In the genomic region with DNA sequence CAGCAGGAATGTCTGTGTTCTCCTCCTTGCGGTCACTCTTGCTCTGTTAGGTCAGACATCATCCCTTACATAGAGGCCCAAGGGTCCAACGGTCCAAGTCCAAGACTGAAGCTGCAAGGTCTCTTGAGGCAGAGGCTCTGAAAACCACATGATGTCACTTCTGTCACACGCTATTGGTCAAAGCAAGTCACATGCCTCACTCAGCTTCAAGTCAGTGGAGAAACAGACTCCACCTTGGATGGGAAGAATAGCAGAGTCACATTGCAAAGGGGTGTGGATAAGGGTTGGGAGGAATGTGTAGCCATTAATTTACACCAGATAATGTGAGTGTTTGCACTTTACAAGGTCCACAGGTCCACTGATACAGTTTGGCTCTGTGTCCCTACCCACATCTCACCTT, we compare ENCODE assay signal across 28 cellular contexts. TPM values are rescaled to one million over a fixed set of nuclear protein-coding genes. Genes with fewer than 3 reads are reported as not detected.
A peak's percentile ranks its signal among the peaks of the same experiment; 100 is the strongest.
DNase-seq lines count a peak whose midpoint lies in the region; ATAC-seq and TF ChIP-seq lines count a peak whose summit lies in the region.
"Had no signal": no experiment of that assay in that cellular context is flagged by ENCODE, and none has a peak within 500 bp of the region (broad histone marks: within the 10 kb centered on the region; RNA-seq: fewer than 3 reads in every experiment).

No MANE protein-coding gene starts in this region.

- H3K9me3 Mint-ChIP-seq in type B pancreatic cell (peaks cover 2% of the 10 kb centered on the region), chondrocyte (ENCODE audit: low read depth) (peaks cover 2% of the 10 kb centered on the region), CD14-positive monocyte (peaks cover 0 to 14% (median 6%) of the 10 kb centered on the region in 7 donors)

- ATAC-seq in esophagus mucosa, result peak; percentile 41
- ATAC-seq in left ventricle myocardium superior, result no peak
- ATAC-seq: activated T-helper 17 cell treated with anti-CD3 and anti-CD28 coated beads, Interleukin-2, amount 50 U/mL, for 72 hours; heart left ventricle had no signal

- intact Hi-C loops in left ventricle myocardium superior (cut with micrococcal nuclease), result no loop called here
- intact Hi-C loops in CD14-positive monocyte (cut with micrococcal nuclease), result no loop called here

- H3K27ac Mint-ChIP-seq in type B pancreatic cell (peak overlapping the region; percentile 62), chondrocyte (ENCODE audit: unreplicated experiment) (no peak overlapping the region), CD14-positive monocyte (no peak overlapping the region)
- H3K27ac Mint-ChIP-seq: activated CD4-positive, alpha-beta memory T cell treated with anti-CD3 and anti-CD28 coated beads for 36 hours; activated naive CD4-positive, alpha-beta T cell treated with anti-CD3 and anti-CD28 coated beads, Interleukin-2, amount 50 U/mL, for 24 hours; activated T-helper 17 cell treated with anti-CD3 and anti-CD28 coated beads, Interleukin-2, amount 50 U/mL, for 72 hours; T-helper 1 cell treated with Interleukin-12 subunit alpha and Interleukin-12 subunit beta and Interleukin-4 antibody, amounts not matched to agents 30 μg/mL and 1 μg/mL, for 36 hours had no signal

- H3K27me3 Mint-ChIP-seq in type B pancreatic cell (peaks cover 5% of the 10 kb centered on the region), chondrocyte (ENCODE audit: low read depth) (peaks cover 15% of the 10 kb centered on the region), CD14-positive monocyte (ENCODE audit: low read depth in 3 of 3) (peaks cover 0 to 7% (median 2%) of the 10 kb centered on the region in 3 donors)

- H3K4me3 Mint-ChIP-seq in type B pancreatic cell, result no peak overlapping the region
- no peak overlapping the region for H3K4me3 Mint-ChIP-seq in chondrocyte (ENCODE audit: unreplicated experiment)
- no peak overlapping the region for H3K4me3 Mint-ChIP-seq in CD14-positive monocyte
- H3K4me3 Mint-ChIP-seq: activated CD4-positive, alpha-beta memory T cell treated with anti-CD3 and anti-CD28 coated beads for 36 hours; activated naive CD4-positive, alpha-beta T cell treated with anti-CD3 and anti-CD28 coated beads, Interleukin-2, amount 50 U/mL, for 24 hours; activated T-helper 17 cell treated with anti-CD3 and anti-CD28 coated beads, Interleukin-2, amount 50 U/mL, for 72 hours; T-helper 1 cell treated with Interleukin-12 subunit alpha and Interleukin-12 subunit beta and Interleukin-4 antibody, amounts not matched to agents 30 μg/mL and 1 μg/mL, for 36 hours had no signal

- DNase-seq in NCI-H2171 treated with DMSO at 0.1 percent for 48 hours (lab: John Stamatoyannopoulos, UW), result peak; percentile 21
- DNase-seq in NCI-H2171 (lab: John Stamatoyannopoulos, UW), result no peak
- DNase-seq in RKO (ENCODE audit: low spot score), result peak; percentile 30
- no peak for DNase-seq in type B pancreatic cell (ENCODE audit: extremely low spot score, unreplicated experiment)
- no peak for DNase-seq in left ventricle myocardium superior
- DNase-seq in chondrocyte (ENCODE audit: low spot score), result no peak
- DNase-seq in CD14-positive monocyte (ENCODE audit: low spot score), result no peak
- DNase-seq: activated CD4-positive, alpha-beta memory T cell treated with anti-CD3 and anti-CD28 coated beads for 36 hours; activated CD4-positive, CD25-positive, alpha-beta regulatory T cell treated with anti-CD3 and anti-CD28 coated beads, Interleukin-2, amount 50 U/mL, for 72 hours; activated CD8-positive, alpha-beta memory T cell treated with anti-CD3 and anti-CD28 coated beads, Interleukin-2, amount 50 U/mL, for 48 hours; colonic mucosa; DMS79 treated with DMSO at 0.1 percent for 48 hours; effector CD8-positive, alpha-beta T cell; heart left ventricle; mammary epithelial cell; NCI-H1105; NCI-H2029; NCI-H345; NCI-H82; sigmoid colon; stimulated activated naive CD4-positive, alpha-beta T cell treated with Interleukin-2 at 50 U/mL for 16 hours had no signal

- H3K4me1 Mint-ChIP-seq in type B pancreatic cell (ENCODE audit: unreplicated experiment), result no peaks in the 10 kb centered on the region
- no peaks in the 10 kb centered on the region for H3K4me1 Mint-ChIP-seq in chondrocyte (ENCODE audit: low read depth)
- H3K4me1 Mint-ChIP-seq in CD14-positive monocyte, result peaks cover 4% of the 10 kb centered on the region
- H3K4me1 Mint-ChIP-seq: activated T-helper 17 cell treated with anti-CD3 and anti-CD28 coated beads, Interleukin-2, amount 50 U/mL, for 72 hours had no signal

- H3K36me3 Mint-ChIP-seq in type B pancreatic cell (no peaks in the 10 kb centered on the region), chondrocyte (ENCODE audit: low read depth) (no peaks in the 10 kb centered on the region), CD14-positive monocyte (no peaks in the 10 kb centered on the region)
- H3K36me3 Mint-ChIP-seq: activated naive CD4-positive, alpha-beta T cell treated with anti-CD3 and anti-CD28 coated beads, Interleukin-2, amount 50 U/mL, for 24 hours had no signal

- no peak for TF ChIP-seq CTCF in type B pancreatic cell (conservative IDR thresholded peaks at IDR 0.05)
- TF ChIP-seq CTCF in chondrocyte (IDR thresholded peaks at IDR 0.05), result no peak
- TF ChIP-seq CTCF in CD14-positive monocyte (IDR thresholded peaks at IDR 0.05), result no peak

RNA-seq across cellular contexts. Expression of gene SLC52A3, which starts 17.5 kb away (rescaled TPM):
- total RNA-seq in esophagus mucosa (6.7 TPM), type B pancreatic cell (ENCODE audit: low replicate concordance) (1.3 and 2.1 TPM in 2 replicates), left ventricle myocardium superior (1.9 TPM), chondrocyte (not detected in 3 replicates)
- polyA plus RNA-seq in CD14-positive monocyte, result not detected
- total RNA-seq: activated CD4-positive, alpha-beta memory T cell treated with anti-CD3 and anti-CD28 coated beads for 36 hours; activated T-helper 17 cell treated with anti-CD3 and anti-CD28 coated beads, Interleukin-2, amount 50 U/mL, for 72 hours; fibroblast of villous mesenchyme; LHCN-M2; mammary epithelial cell had no signal
- polyA plus RNA-seq: BJ had no signal

Comparison
In these comparisons a context has a peak if more than half of its experiments do, and no peak if none do; other contexts are left out.
1. DNase-seq: peak in NCI-H2171 treated with DMSO at 0.1 percent for 48 hours (single experiment) and RKO (single experiment); none in NCI-H2171 (single experiment), type B pancreatic cell (single experiment), left ventricle myocardium superior (single experiment), chondrocyte (single experiment) and CD14-positive monocyte (single experiment).